Comparison of ENCODE assay signal across 11 cellular contexts in the genomic region with DNA sequence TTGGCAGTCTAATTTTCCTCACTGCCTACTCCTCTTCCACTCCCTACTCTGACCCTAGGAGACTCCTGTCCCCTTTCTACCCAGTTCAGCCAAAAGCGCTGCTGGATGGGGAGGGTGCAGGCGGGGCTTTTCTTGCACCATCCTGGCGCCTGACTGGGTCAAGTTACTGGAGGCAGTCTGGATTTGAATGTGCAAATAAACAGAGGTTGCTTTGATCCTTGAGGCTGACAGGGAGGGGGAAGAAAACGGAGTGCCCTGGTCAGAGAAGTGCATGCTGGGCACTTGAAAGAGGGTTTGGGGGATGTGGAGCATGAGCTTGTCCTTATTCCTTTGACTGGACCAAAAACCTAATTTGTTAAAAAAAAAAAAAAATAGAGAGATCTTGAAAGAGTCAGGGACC.
DNase-seq lines count a peak whose midpoint lies in the region; FAIRE-seq and TF ChIP-seq lines count a peak whose summit lies in the region.
"Had no signal": no experiment of that assay in that cellular context is flagged by ENCODE, and none has a peak within 500 bp of the region (broad histone marks: within the 10 kb centered on the region; RNA-seq: fewer than 3 reads in every experiment).

No MANE protein-coding gene starts in this region.

- H3K27me3 Mint-ChIP-seq in H9 (ENCODE audit: low read depth): peaks cover 38% of the 10 kb centered on the region

- H3K27ac Mint-ChIP-seq in H9: peak overlapping the region; percentile 73 to 98 (median 93); a peak in 3 of 7 replicates
- H3K27ac Mint-ChIP-seq: T-helper 17 cell had no signal

- WGBS in H9 (ENCODE audit: extremely low coverage, insufficient read length, low lambda C conversion rate): no CpG with 5 or more reads among the region's 4 CpGs

- no peak overlapping the region for H2BK120ac ChIP-seq in H9 (ENCODE audit: low read depth, low read length, poor library complexity, severe bottlenecking)

- H3K9me3 Mint-ChIP-seq in H9: peaks cover 10% of the 10 kb centered on the region in 2 experiments

- no peak overlapping the region for H2AFZ ChIP-seq in H9 (ENCODE audit: low read length)

- H3K79me2 ChIP-seq in H9 (ENCODE audit: insufficient read depth, low read length): no peaks in the 10 kb centered on the region

- peaks cover 2% of the 10 kb centered on the region; the same call in 1 of the 2 replicates for H3K27me3 ChIP-seq in H9 (ENCODE audit: insufficient read depth, low read length)

- peaks cover 43 to 52% of the 10 kb centered on the region in 2 experiments for H3K4me1 Mint-ChIP-seq in H9
- H3K4me1 Mint-ChIP-seq: T-helper 17 cell had no signal

- no peaks in the 10 kb centered on the region for H3K23me2 ChIP-seq in H9 (ENCODE audit: insufficient read length, low read depth, low read length, poor library complexity, severe bottlenecking)

- H2BK5ac ChIP-seq in H9 (ENCODE audit: insufficient read length, low read length): no peak overlapping the region

- H2BK12ac ChIP-seq in H9 (ENCODE audit: insufficient read length, low read depth, low read length): no peak overlapping the region

- no peaks in the 10 kb centered on the region for H3K79me1 ChIP-seq in H9 (ENCODE audit: insufficient read depth, low read depth, low read length, poor library complexity, severe bottlenecking)

- no peak overlapping the region for H2BK15ac ChIP-seq in H9 (ENCODE audit: low read depth, low read length)

- H3K9me3 ChIP-seq in H9 (ENCODE audit: control insufficient read depth, low read depth, low read length) (no peaks in the 10 kb centered on the region), kidney (ENCODE audit: control insufficient read depth in 1 of 2, low read length in 2 of 2) (no peaks in the 10 kb centered on the region)

- H3K4me3 Mint-ChIP-seq in H9: peak overlapping the region; percentile 33 to 67; a peak in 4 of 5 replicates
- H3K4me3 Mint-ChIP-seq: T-helper 17 cell had no signal

- DNase-seq in H9 (peak; percentile 86), NCI-H2107 treated with DMSO at 0.1 percent for 48 hours (lab: John Stamatoyannopoulos, UW; ENCODE audit: unreplicated experiment) (peak; percentile 90), fibroblast of peridontal ligament (ENCODE audit: extremely low read depth) (peak; percentile 5), putamen (ENCODE audit: low spot score) (peak; percentile 70), NCI-H226 (no peak), kidney (no peak), OCI-M2 (lab: John Stamatoyannopoulos, UW; ENCODE audit: unreplicated experiment) (no peak)
- DNase-seq: dermis blood vessel endothelial cell; stimulated activated CD4-positive, alpha-beta T cell treated with anti-CD3 and anti-CD28 coated beads, Interleukin-15, amount 100 ng/mL, for 24 hours; T-helper 17 cell had no signal

- H3K4ac ChIP-seq in H9 (ENCODE audit: low read depth, low read length): no peak overlapping the region; the same call in 1 of the 2 replicates

- peaks cover 10% of the 10 kb centered on the region; the same call in 1 of the 2 replicates for H3K4me1 ChIP-seq in H9 (ENCODE audit: insufficient read depth, low read length)
- H3K4me1 ChIP-seq in kidney (ENCODE audit: control insufficient read depth in 1 of 2, insufficient read depth in 1 of 2, low read depth in 1 of 2, low read length in 2 of 2): no peaks in the 10 kb centered on the region

- no peak overlapping the region for H3K56ac ChIP-seq in H9 (ENCODE audit: insufficient read length, low read depth, low read length)

- no peak overlapping the region for H3K9ac ChIP-seq in H9 (ENCODE audit: extremely low read depth, insufficient read length, low read length)
- H3K9ac ChIP-seq in kidney (ENCODE audit: low read length in 2 of 2): no peak overlapping the region

- no peaks in the 10 kb centered on the region for H3K36me3 ChIP-seq in kidney (ENCODE audit: control insufficient read depth in 1 of 2, insufficient read depth in 2 of 2, low read length in 2 of 2)

- intact Hi-C loops in kidney (cut with DNase I): no loop called here

- H2BK20ac ChIP-seq in H9 (ENCODE audit: low read depth, low read length, poor library complexity, severe bottlenecking): no peak overlapping the region

- no peak overlapping the region for H3T11ph ChIP-seq in H9 (ENCODE audit: low read length)

- H2AK5ac ChIP-seq in H9 (ENCODE audit: insufficient read length, low read length): no peak overlapping the region

- no peak overlapping the region for H3K23ac ChIP-seq in H9 (ENCODE audit: insufficient read length, low read depth, low read length)

- H4K8ac ChIP-seq in H9 (replicated peaks; ENCODE audit: insufficient read length, low read depth, low read length): no peak overlapping the region

- no peaks in the 10 kb centered on the region for H4K20me1 ChIP-seq in H9 (ENCODE audit: control insufficient read depth, insufficient read depth, insufficient read length)

- H4K91ac ChIP-seq in H9 (ENCODE audit: insufficient read length, low read depth, low read length): no peak overlapping the region

- no peak overlapping the region for H3K27ac ChIP-seq in H9 (ENCODE audit: insufficient read length, low read depth, low read length)
- H3K27ac ChIP-seq in kidney (ENCODE audit: low read depth in 2 of 2, low read length in 2 of 2): no peak overlapping the region

- FAIRE-seq in kidney (lab: Jason Lieb, UNC): no peak

- no peak for TF ChIP-seq CTCF in H9 (conservative IDR thresholded peaks at IDR 0.05)
- no peak for TF ChIP-seq CTCF in kidney (IDR thresholded peaks at IDR 0.05; ENCODE audit: borderline replicate concordance, extremely low read depth, insufficient read depth)

- no peak overlapping the region for H3K4me3 ChIP-seq in kidney (ENCODE audit: low read length in 2 of 2)
- H3K4me3 ChIP-seq: lung had no signal

- peak overlapping the region; percentile 0 for H3K4me2 ChIP-seq in H9 (ENCODE audit: insufficient read depth, insufficient read length, low read length)

- peaks cover 0 to 11% (median 2%) of the 10 kb centered on the region in 3 experiments; a peak in 4 of 7 replicates for H3K36me3 Mint-ChIP-seq in H9 (ENCODE audit: insufficient read depth in 1 of 3, low read depth in 3 of 3)

- no peak overlapping the region for H3K14ac ChIP-seq in H9 (ENCODE audit: insufficient read depth, low read length)

- H4K5ac ChIP-seq in H9 (ENCODE audit: insufficient read length, low read depth, low read length): no peak overlapping the region

- no peak overlapping the region for H3K18ac ChIP-seq in H9 (ENCODE audit: insufficient read length, low read depth, low read length)

Comparison
In these comparisons a context has a peak if more than half of its experiments do, and no peak if none do; other contexts are left out.
1. DNase-seq: peak in H9 (single experiment), NCI-H2107 treated with DMSO at 0.1 percent for 48 hours (single experiment), fibroblast of peridontal ligament (single experiment) and putamen (single experiment); none in NCI-H226 (single experiment), kidney (single experiment) and OCI-M2 (single experiment).